In the genomic region with DNA sequence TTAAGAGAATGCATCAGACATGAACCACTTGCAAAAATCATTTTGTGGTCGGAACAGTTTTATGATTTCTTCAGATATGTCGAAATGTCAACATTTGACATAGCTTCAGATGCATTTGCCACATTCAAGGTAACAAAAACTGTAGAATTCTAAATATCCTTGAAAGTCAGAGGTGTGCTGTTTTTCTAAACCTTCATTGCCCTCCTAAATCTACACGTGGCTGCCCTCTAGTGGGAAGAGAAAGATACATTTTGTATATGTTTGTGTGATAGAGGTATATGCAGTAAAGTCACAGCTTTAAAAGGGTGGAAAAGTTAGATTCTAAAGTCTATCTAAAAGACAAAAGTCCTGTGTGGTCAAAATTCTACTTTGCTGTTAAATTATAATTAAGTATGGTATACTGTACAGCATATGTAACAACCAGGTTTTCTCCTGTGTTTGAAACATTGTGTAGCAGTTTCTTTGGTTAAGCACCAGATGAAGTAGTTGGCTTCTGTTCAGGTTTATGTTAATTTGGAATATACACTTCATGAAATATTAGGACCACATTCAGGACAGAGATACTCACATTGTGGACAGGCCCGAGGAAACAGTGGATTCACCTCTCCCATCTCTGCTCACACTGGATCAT, we compare ENCODE assay signal across 8 cellular contexts.
DNase-seq lines count a peak whose midpoint lies in the region; ATAC-seq and TF ChIP-seq lines count a peak whose summit lies in the region.

No MANE protein-coding gene starts in this region.

- H3K4me3 ChIP-seq in GM12865 (ENCODE audit: low read depth, low read length) (no peak overlapping the region), fibroblast of pulmonary artery (replicated peaks; ENCODE audit: low read depth, low read length) (no peak overlapping the region)

- H3K27ac Mint-ChIP-seq in activated CD4-positive, alpha-beta T cell treated with anti-CD3 and anti-CD28 coated beads, Interleukin-2, amount 10 ng/mL, durations not matched to agents 24 days and 14 days, result peak overlapping the region; percentile 71

- H3K36me3 Mint-ChIP-seq in activated CD4-positive, alpha-beta T cell treated with anti-CD3 and anti-CD28 coated beads, Interleukin-2, amount 10 ng/mL, durations not matched to agents 24 days and 14 days (ENCODE audit: low read depth), result peaks cover 56% of the 10 kb centered on the region

- ATAC-seq in HG02642 (IDR thresholded peaks at IDR 0.05; ENCODE audit: poor library complexity, unreplicated experiment), result no peak

- intact Hi-C loops in activated CD4-positive, alpha-beta T cell treated with anti-CD3 and anti-CD28 coated beads, Interleukin-2, amount 10 ng/mL, durations not matched to agents 24 days and 14 days (cut with micrococcal nuclease), result loop anchor here (1.0 to 10.0 kb wide), 6 partner anchors 87 to 794 kb away; a partner anchor contains a TSS

- no peaks in the 10 kb centered on the region for H3K9me3 Mint-ChIP-seq in activated CD4-positive, alpha-beta T cell treated with anti-CD3 and anti-CD28 coated beads, Interleukin-2, amount 10 ng/mL, durations not matched to agents 24 days and 14 days

- DNase-seq in AML-193 (lab: John Stamatoyannopoulos, UW) (peak; percentile 55 to 65), GM12865 (ENCODE audit: low read depth) (peak; percentile 73), NCI-H2227 (lab: John Stamatoyannopoulos, UW; ENCODE audit: unreplicated experiment) (peak; percentile 63), fibroblast of pulmonary artery (ENCODE audit: low read depth) (peak; percentile 76), putamen (ENCODE audit: low spot score) (peak; percentile 22), cerebellar nuclear complex (lab: John Stamatoyannopoulos, UW) (no peak)
- peak; percentile 88 for DNase-seq in activated CD4-positive, alpha-beta T cell treated with anti-CD3 and anti-CD28 coated beads, Interleukin-2, amount 10 ng/mL, durations not matched to agents 24 days and 14 days

- H3K27me3 Mint-ChIP-seq in activated CD4-positive, alpha-beta T cell treated with anti-CD3 and anti-CD28 coated beads, Interleukin-2, amount 10 ng/mL, durations not matched to agents 24 days and 14 days, result no peaks in the 10 kb centered on the region

- peak overlapping the region; percentile 31 for H3K4me3 Mint-ChIP-seq in activated CD4-positive, alpha-beta T cell treated with anti-CD3 and anti-CD28 coated beads, Interleukin-2, amount 10 ng/mL, durations not matched to agents 24 days and 14 days

- H3K4me1 Mint-ChIP-seq in activated CD4-positive, alpha-beta T cell treated with anti-CD3 and anti-CD28 coated beads, Interleukin-2, amount 10 ng/mL, durations not matched to agents 24 days and 14 days, result peaks cover 22% of the 10 kb centered on the region

- TF ChIP-seq CTCF in GM12865 (IDR thresholded peaks at IDR 0.05; ENCODE audit: insufficient read depth, low read depth, low read length, missing control alignments), result peak; percentile 61
- peak; percentile 66 for TF ChIP-seq CTCF in fibroblast of pulmonary artery (IDR thresholded peaks at IDR 0.05; ENCODE audit: low read length, missing control alignments)

Comparison
In these comparisons a context has a peak if more than half of its experiments do, and no peak if none do; other contexts are left out.
1. DNase-seq: peak in AML-193 (2 of 2), GM12865 (single experiment), NCI-H2227 (single experiment), activated CD4-positive, alpha-beta T cell treated with anti-CD3 and anti-CD28 coated beads, Interleukin-2, amount 10 ng/mL, durations not matched to agents 24 days and 14 days (single experiment), fibroblast of pulmonary artery (single experiment) and putamen (single experiment); none in cerebellar nuclear complex (0 of 2).